8 cellular contexts compared by ENCODE assay signal in the genomic region with DNA sequence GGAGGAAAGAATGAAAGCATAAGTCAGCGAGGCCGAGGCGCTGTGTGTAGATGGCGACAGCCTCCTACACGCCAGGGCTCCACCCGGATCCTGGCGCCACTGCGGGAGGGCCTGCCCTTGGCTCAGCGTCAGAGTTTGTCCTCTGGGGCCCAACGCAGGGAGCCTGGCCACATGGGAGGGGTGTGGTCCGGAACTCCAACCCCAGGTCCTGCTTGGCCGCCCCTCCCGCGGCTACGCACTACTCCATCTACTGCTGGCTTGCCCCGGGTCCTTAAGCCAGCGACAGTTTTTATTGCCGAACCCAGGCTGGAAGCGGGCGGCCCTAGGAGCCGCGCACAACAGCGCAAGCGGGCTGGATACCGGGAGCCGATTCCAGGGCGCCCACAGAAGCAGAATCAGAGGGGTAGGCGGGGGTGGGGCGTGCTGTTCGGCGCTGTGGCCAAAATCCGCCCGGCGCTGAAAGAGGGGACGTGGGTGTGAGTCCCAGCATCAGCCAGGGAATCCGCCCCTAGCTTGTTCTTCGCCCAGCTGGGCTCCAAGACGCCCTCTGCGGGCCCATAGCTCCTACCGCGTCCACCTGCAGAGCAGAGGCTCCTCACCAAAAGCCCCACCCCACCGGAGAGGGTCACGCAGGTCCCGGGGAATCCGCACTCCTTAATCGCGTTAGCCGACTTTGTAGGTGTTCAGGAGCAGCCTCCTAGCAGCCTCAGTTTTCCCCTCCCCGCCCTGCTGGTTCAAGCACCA. TPM values are rescaled to one million over a fixed set of nuclear protein-coding genes. Genes with fewer than 3 reads are reported as not detected.
DNase-seq lines count a peak whose midpoint lies in the region; ATAC-seq lines count a peak whose summit lies in the region.

No MANE protein-coding gene starts in this region.

- DNase-seq in DMS79 treated with DMSO at 0.1 percent for 48 hours (lab: John Stamatoyannopoulos, UW) (peak; percentile 8), HPDE6-E6E7 (ENCODE audit: extremely low spot score) (peak; percentile 75), RPMI7951 (ENCODE audit: low read depth) (peak; percentile 91), cardiac septum (ENCODE audit: low spot score) (peak; percentile 90), posterior vena cava (ENCODE audit: low spot score) (peak; percentile 92), NCI-H187 treated with DMSO at 0.1 percent for 48 hours (lab: John Stamatoyannopoulos, UW) (no peak)
- DNase-seq in activated naive CD4-positive, alpha-beta T cell treated with anti-CD3 and anti-CD28 coated beads, Interleukin-2, amount 50 U/mL, for 72 hours (ENCODE audit: low spot score in 2 of 2), result peak in 1 of 2 donors; percentile 53

- no peak overlapping the region for H3K27ac Mint-ChIP-seq in activated naive CD4-positive, alpha-beta T cell treated with anti-CD3 and anti-CD28 coated beads, Interleukin-2, amount 50 U/mL, for 72 hours

- intact Hi-C loops in cardiac septum (cut with DNase I) (no loop called here), posterior vena cava (cut with DNase I) (no loop called here)

- H3K9me3 Mint-ChIP-seq in activated naive CD4-positive, alpha-beta T cell treated with anti-CD3 and anti-CD28 coated beads, Interleukin-2, amount 50 U/mL, for 72 hours, result no peaks in the 10 kb centered on the region

- peak; percentile 28 to 59 for ATAC-seq in activated naive CD4-positive, alpha-beta T cell treated with anti-CD3 and anti-CD28 coated beads, Interleukin-2, amount 50 U/mL, for 72 hours
- ATAC-seq in HG02870 (IDR thresholded peaks at IDR 0.05; ENCODE audit: unreplicated experiment), result no peak

- no peaks in the 10 kb centered on the region for H3K36me3 Mint-ChIP-seq in activated naive CD4-positive, alpha-beta T cell treated with anti-CD3 and anti-CD28 coated beads, Interleukin-2, amount 50 U/mL, for 72 hours

RNA-seq across cellular contexts. Expression of a gene that starts 4.5 kb away (rescaled TPM):
- 8.1 and 11.4 TPM in 2 replicates for total RNA-seq in RPMI7951 (2014; rRNA removed; shearing (Covaris generic))
- 1 to 10 TPM in 1 of 2 donors, under 1 TPM in 1; 0.60 to 1.3 TPM for total RNA-seq in activated naive CD4-positive, alpha-beta T cell treated with anti-CD3 and anti-CD28 coated beads, Interleukin-2, amount 50 U/mL, for 72 hours
- total RNA-seq in cardiac septum (12.1 TPM), posterior vena cava (1 to 10 TPM; 6.5 to 9.3 TPM)

RNA-seq across cellular contexts. Expression of a gene that starts 35.3 kb away (rescaled TPM):
- total RNA-seq in RPMI7951 (2014; rRNA removed; shearing (Covaris generic)), result 115 and 125 TPM in 2 replicates
- 10 to 100 TPM; 36.9 to 43.9 TPM for total RNA-seq in activated naive CD4-positive, alpha-beta T cell treated with anti-CD3 and anti-CD28 coated beads, Interleukin-2, amount 50 U/mL, for 72 hours
- total RNA-seq in cardiac septum (30.8 TPM), posterior vena cava (10 to 100 TPM; 72.7 to 79.5 TPM)

RNA-seq across cellular contexts. Expression of a gene that starts 35.4 kb away (rescaled TPM):
- 2.0 and 2.8 TPM in 2 replicates for total RNA-seq in RPMI7951 (2014; rRNA removed; shearing (Covaris generic))
- total RNA-seq in activated naive CD4-positive, alpha-beta T cell treated with anti-CD3 and anti-CD28 coated beads, Interleukin-2, amount 50 U/mL, for 72 hours, result 1 to 10 TPM in 1 of 2 donors, under 1 TPM in 1; 0.80 to 1.3 TPM
- total RNA-seq in cardiac septum (0.40 TPM), posterior vena cava (under 1 TPM; 0.48 to 0.83 TPM)
